ENCODE assay signal across 11 cellular contexts in genomic region chr20:18728165-18728866, GRCh38.
DNase-seq lines count a peak whose midpoint lies in the region; ATAC-seq and FAIRE-seq lines count a peak whose summit lies in the region.
"Had no signal": no experiment of that assay in that cellular context is flagged by ENCODE, and none has a peak within 500 bp of the region (broad histone marks: within the 10 kb centered on the region; RNA-seq: fewer than 3 reads in every experiment).

No MANE protein-coding gene starts in this region.

- ATAC-seq in GM18867 (IDR thresholded peaks at IDR 0.05; ENCODE audit: unreplicated experiment) (peak; percentile 96), GM21576 (IDR thresholded peaks at IDR 0.05; ENCODE audit: unreplicated experiment) (peak; percentile 94), HG03175 (IDR thresholded peaks at IDR 0.05; ENCODE audit: unreplicated experiment) (peak; percentile 92)

- FAIRE-seq in RCC 7860 (lab: Jason Lieb, UNC): no peak
- FAIRE-seq: TTC549 had no signal

- DNase-seq in germinal center (ENCODE audit: low spot score) (peak; percentile 65), nucleus accumbens (lab: John Stamatoyannopoulos, UW) (no peak), RCC 7860 (ENCODE audit: low spot score) (no peak), NOMO-1 treated with DMSO at 0.1 percent for 48 hours (lab: John Stamatoyannopoulos, UW; ENCODE audit: unreplicated experiment) (no peak), AG08395 (ENCODE audit: low spot score) (no peak)
- DNase-seq: DMS79, nephron progenitor cell had no signal
